In genomic region chr20:52921300-52921699, GRCh38 we compare ENCODE assay signal across 33 cellular contexts.
"Had no signal": no experiment of that assay in that cellular context is flagged by ENCODE, and none has a peak within 500 bp of the region (broad histone marks: within the 10 kb centered on the region; RNA-seq: fewer than 3 reads in every experiment).

No MANE protein-coding gene starts in this region.

- H3K27ac Mint-ChIP-seq: activated B cell treated with CpG ODN at 0.5 μM for 24 hours; activated CD8-positive, alpha-beta T cell treated with anti-CD3 and anti-CD28 coated beads for 36 hours; activated naive CD8-positive, alpha-beta T cell; activated T-helper 17 cell treated with anti-CD3 and anti-CD28 coated beads, Interleukin-2, amount 50 U/mL, for 72 hours; effector memory CD8-positive, alpha-beta T cell; T-helper 17 cell; T-helper 2 cell treated with Interferon-gamma antibody and Interleukin-4, amounts not matched to agents 5 μg/mL and 100 μg/mL, for 36 hours had no signal

- H3K27me3 ChIP-seq: body of pancreas, esophagus muscularis mucosa, foreskin keratinocyte, gastrocnemius medialis had no signal

- H3K4me1 Mint-ChIP-seq: activated B cell treated with CpG ODN at 0.5 μM for 24 hours, T-helper 17 cell had no signal

- H3K4me3 ChIP-seq: body of pancreas, esophagus muscularis mucosa, gastrocnemius medialis had no signal

- H3K4me1 ChIP-seq: body of pancreas, esophagus muscularis mucosa, gastrocnemius medialis had no signal

- H3K27ac ChIP-seq: body of pancreas, esophagus muscularis mucosa, foreskin keratinocyte, gastrocnemius medialis, WERI-Rb-1 had no signal

- H3K4me3 Mint-ChIP-seq: activated B cell treated with CpG ODN at 0.5 μM for 24 hours; activated CD8-positive, alpha-beta T cell treated with anti-CD3 and anti-CD28 coated beads for 36 hours; activated naive CD8-positive, alpha-beta T cell; activated T-cell treated with anti-CD3 and anti-CD28 coated beads, Interleukin-2, amount 50 U/mL, for 4 hours; activated T-helper 17 cell treated with anti-CD3 and anti-CD28 coated beads, Interleukin-2, amount 50 U/mL, for 72 hours; effector memory CD8-positive, alpha-beta T cell; T-helper 17 cell; T-helper 2 cell treated with Interferon-gamma antibody and Interleukin-4, amounts not matched to agents 5 μg/mL and 100 μg/mL, for 36 hours had no signal

- ATAC-seq: activated CD4-positive, CD25-positive, alpha-beta regulatory T cell treated with anti-CD3 and anti-CD28 coated beads, Interleukin-2, amount 50 U/mL, for 24 hours; activated CD8-positive, alpha-beta T cell treated with anti-CD3 and anti-CD28 coated beads for 36 hours; activated T-cell treated with anti-CD3 and anti-CD28 coated beads, Interleukin-2, amount 50 U/mL, for 4 hours; activated T-helper 17 cell treated with anti-CD3 and anti-CD28 coated beads, Interleukin-2, amount 50 U/mL, for 72 hours; body of pancreas; effector memory CD8-positive, alpha-beta T cell; foreskin keratinocyte; gastrocnemius medialis; T-helper 17 cell had no signal

- H3K9me3 Mint-ChIP-seq: activated B cell treated with CpG ODN at 0.5 μM for 24 hours; activated CD8-positive, alpha-beta T cell treated with anti-CD3 and anti-CD28 coated beads for 36 hours; activated T-cell treated with anti-CD3 and anti-CD28 coated beads, Interleukin-2, amount 50 U/mL, for 4 hours; activated T-helper 17 cell treated with anti-CD3 and anti-CD28 coated beads, Interleukin-2, amount 50 U/mL, for 72 hours; effector memory CD8-positive, alpha-beta T cell; T-helper 2 cell treated with Interferon-gamma antibody and Interleukin-4, amounts not matched to agents 5 μg/mL and 100 μg/mL, for 36 hours had no signal

- FAIRE-seq: colon had no signal

- H3K27me3 Mint-ChIP-seq: activated B cell treated with CpG ODN at 0.5 μM for 24 hours had no signal

- DNase-seq: activated B cell treated with CpG ODN at 0.5 μM for 24 hours; activated CD4-positive, alpha-beta T cell treated with anti-CD3 and anti-CD28 coated beads for 48 hours; activated CD4-positive, alpha-beta T cell treated with anti-CD3 and anti-CD28 coated beads, Interleukin-2, amount 50 U/mL, for 1 hour; activated CD4-positive, alpha-beta T cell treated with anti-CD3 and anti-CD28 coated beads, Interleukin-2, amount 50 U/mL, for 48 hours; activated CD8-positive, alpha-beta memory T cell treated with anti-CD3 and anti-CD28 coated beads for 24 hours; activated CD8-positive, alpha-beta T cell treated with anti-CD3 and anti-CD28 coated beads for 36 hours; activated effector memory CD4-positive, alpha-beta T cell treated with Interleukin-2 at 50 U/mL for 16 hours; activated gamma-delta T cell treated with Interleukin-2 at 50 U/mL for 16 hours; activated naive CD4-positive, alpha-beta T cell treated with anti-CD3 and anti-CD28 coated beads, Interleukin-2, amount 50 U/mL, for 16 hours; activated naive CD4-positive, alpha-beta T cell treated with Interleukin-2 at 50 U/mL for 16 hours; activated T-cell treated with anti-CD3 and anti-CD28 coated beads, Interleukin-2, amount 50 U/mL, for 4 hours; amygdala; aorta; body of pancreas; caudate nucleus; cortex of kidney; dermis blood vessel endothelial cell; effector CD4-positive, alpha-beta T cell; effector memory CD8-positive, alpha-beta T cell; erythroblast; foreskin keratinocyte; gastrocnemius medialis; glutamatergic neuron; T-helper 1 cell; T-helper 17 cell; T1000; WERI-Rb-1 had no signal

- H3K9me3 ChIP-seq: body of pancreas, esophagus muscularis mucosa, gastrocnemius medialis had no signal

- H3K36me3 ChIP-seq: esophagus muscularis mucosa, gastrocnemius medialis, WERI-Rb-1 had no signal
